Comparison of ENCODE assay signal across 8 cellular contexts in the genomic region with DNA sequence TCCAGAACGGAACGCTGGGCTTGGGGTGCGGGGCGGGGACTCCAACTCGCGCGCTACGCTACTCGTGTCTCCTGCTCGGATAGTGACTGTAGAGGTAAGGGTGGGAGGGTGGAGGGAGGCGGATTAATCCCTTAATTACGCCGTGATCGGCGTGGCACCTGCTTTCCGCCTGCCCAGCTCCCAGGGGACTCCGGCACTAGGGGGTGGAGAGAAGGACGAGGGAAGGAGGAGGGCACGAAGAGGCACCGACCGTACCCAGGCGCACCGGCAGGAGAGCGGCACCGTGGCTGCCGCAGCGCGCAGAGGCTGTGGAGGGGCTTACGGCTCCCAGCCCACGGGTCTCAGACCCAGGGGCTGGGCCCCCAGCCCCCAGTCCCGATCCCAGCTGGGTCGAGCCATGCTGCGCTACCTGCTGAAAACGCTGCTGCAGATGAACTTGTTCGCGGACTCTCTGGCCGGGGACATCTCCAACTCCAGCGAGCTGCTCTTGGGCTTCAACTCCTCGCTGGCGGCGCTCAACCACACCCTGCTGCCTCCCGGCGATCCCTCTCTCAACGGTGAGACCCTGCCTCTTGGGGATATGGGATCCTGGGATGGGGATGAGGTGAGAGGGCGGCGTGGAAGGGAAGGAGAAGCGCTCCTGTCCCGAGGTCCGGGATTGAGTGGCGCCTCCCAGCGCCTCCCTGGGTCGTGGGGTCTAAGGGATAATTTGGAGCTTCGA. TPM values are rescaled to one million over a fixed set of nuclear protein-coding genes. Genes with fewer than 3 reads are reported as not detected.
DNase-seq lines count a peak whose midpoint lies in the region; ATAC-seq and TF ChIP-seq lines count a peak whose summit lies in the region.

A gene with protein sequence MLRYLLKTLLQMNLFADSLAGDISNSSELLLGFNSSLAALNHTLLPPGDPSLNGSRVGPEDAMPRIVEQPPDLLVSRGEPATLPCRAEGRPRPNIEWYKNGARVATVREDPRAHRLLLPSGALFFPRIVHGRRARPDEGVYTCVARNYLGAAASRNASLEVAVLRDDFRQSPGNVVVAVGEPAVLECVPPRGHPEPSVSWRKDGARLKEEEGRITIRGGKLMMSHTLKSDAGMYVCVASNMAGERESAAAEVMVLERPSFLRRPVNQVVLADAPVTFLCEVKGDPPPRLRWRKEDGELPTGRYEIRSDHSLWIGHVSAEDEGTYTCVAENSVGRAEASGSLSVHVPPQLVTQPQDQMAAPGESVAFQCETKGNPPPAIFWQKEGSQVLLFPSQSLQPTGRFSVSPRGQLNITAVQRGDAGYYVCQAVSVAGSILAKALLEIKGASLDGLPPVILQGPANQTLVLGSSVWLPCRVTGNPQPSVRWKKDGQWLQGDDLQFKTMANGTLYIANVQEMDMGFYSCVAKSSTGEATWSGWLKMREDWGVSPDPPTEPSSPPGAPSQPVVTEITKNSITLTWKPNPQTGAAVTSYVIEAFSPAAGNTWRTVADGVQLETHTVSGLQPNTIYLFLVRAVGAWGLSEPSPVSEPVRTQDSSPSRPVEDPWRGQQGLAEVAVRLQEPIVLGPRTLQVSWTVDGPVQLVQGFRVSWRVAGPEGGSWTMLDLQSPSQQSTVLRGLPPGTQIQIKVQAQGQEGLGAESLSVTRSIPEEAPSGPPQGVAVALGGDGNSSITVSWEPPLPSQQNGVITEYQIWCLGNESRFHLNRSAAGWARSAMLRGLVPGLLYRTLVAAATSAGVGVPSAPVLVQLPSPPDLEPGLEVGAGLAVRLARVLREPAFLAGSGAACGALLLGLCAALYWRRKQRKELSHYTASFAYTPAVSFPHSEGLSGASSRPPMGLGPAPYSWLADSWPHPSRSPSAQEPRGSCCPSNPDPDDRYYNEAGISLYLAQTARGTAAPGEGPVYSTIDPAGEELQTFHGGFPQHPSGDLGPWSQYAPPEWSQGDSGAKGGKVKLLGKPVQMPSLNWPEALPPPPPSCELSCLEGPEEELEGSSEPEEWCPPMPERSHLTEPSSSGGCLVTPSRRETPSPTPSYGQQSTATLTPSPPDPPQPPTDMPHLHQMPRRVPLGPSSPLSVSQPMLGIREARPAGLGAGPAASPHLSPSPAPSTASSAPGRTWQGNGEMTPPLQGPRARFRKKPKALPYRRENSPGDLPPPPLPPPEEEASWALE (N-terminal part only) (plus strand): TSS at position 252 of the 721 bp plus-strand sequence. CDS start 146 bp downstream, at position 398.

- no peaks in the 10 kb centered on the region for H3K36me3 ChIP-seq in CD4-positive, alpha-beta memory T cell (ENCODE audit: insufficient read depth, low read length)
- H3K36me3 ChIP-seq in effector memory CD4-positive, alpha-beta T cell (ENCODE audit: control insufficient read depth, insufficient read depth, low read length): no peaks in the 10 kb centered on the region
- no peaks in the 10 kb centered on the region for H3K36me3 ChIP-seq in neuron (ENCODE audit: insufficient read depth, low read length)

- peaks cover 26 to 66% (median 47%) of the 10 kb centered on the region in 4 donors for H3K4me1 Mint-ChIP-seq in CD4-positive, alpha-beta memory T cell

- H3K27me3 ChIP-seq in CD4-positive, alpha-beta memory T cell (ENCODE audit: insufficient read depth, low read length): peaks cover 75% of the 10 kb centered on the region
- peaks cover 74% of the 10 kb centered on the region for H3K27me3 ChIP-seq in effector memory CD4-positive, alpha-beta T cell (replicated peaks; ENCODE audit: control insufficient read depth, insufficient read depth, low read length, poor library complexity, severe bottlenecking)
- H3K27me3 ChIP-seq in neuron (ENCODE audit: insufficient read depth, low read length): peaks cover 87% of the 10 kb centered on the region

- H2AFZ ChIP-seq in neuron (ENCODE audit: low read depth, low read length): no peak within 1 kb of the TSS

- H3K27ac ChIP-seq in CD4-positive, alpha-beta memory T cell (ENCODE audit: low read depth, low read length): no peak within 1 kb of the TSS
- H3K27ac ChIP-seq in effector memory CD4-positive, alpha-beta T cell (ENCODE audit: insufficient read depth, low read length, poor library complexity, severe bottlenecking): no peak within 1 kb of the TSS

- ATAC-seq in GM21423 (IDR thresholded peaks at IDR 0.05; ENCODE audit: unreplicated experiment): no peak

- peaks cover 69 to 72% of the 10 kb centered on the region in 2 donors for H3K27me3 Mint-ChIP-seq in CD4-positive, alpha-beta memory T cell

- intact Hi-C loops in CD4-positive, alpha-beta memory T cell (cut with micrococcal nuclease): no loop called here

- no peak within 1 kb of the TSS for H3K27ac Mint-ChIP-seq in CD4-positive, alpha-beta memory T cell

- DNase-seq in CD4-positive, alpha-beta memory T cell: no peak
- DNase-seq in NCI-H2171 (lab: John Stamatoyannopoulos, UW) (peak; percentile 36), HEK293T (ENCODE audit: extremely low spot score) (no peak), NCI-H187 (lab: John Stamatoyannopoulos, UW) (no peak)
- no peak for DNase-seq in effector memory CD4-positive, alpha-beta T cell
- DNase-seq in stimulated activated CD4-positive, alpha-beta T cell treated with anti-CD3 and anti-CD28 coated beads, Interleukin-12 subunit alpha, Interleukin-12 subunit beta, amount 100 ng/mL, for 4 hours: no peak

- H3K9me3 ChIP-seq in CD4-positive, alpha-beta memory T cell (ENCODE audit: control insufficient read depth in 1 of 2, low read length in 2 of 2): no peaks in the 10 kb centered on the region
- no peaks in the 10 kb centered on the region for H3K9me3 ChIP-seq in effector memory CD4-positive, alpha-beta T cell (ENCODE audit: control insufficient read depth, low read length)
- H3K9me3 ChIP-seq in neuron (ENCODE audit: low read length): no peaks in the 10 kb centered on the region

- peaks cover 39% of the 10 kb centered on the region for H3K4me1 ChIP-seq in CD4-positive, alpha-beta memory T cell (ENCODE audit: insufficient read depth, low read length)
- peaks cover 25% of the 10 kb centered on the region for H3K4me1 ChIP-seq in effector memory CD4-positive, alpha-beta T cell (ENCODE audit: control insufficient read depth, insufficient read depth, low read length, poor library complexity, severe bottlenecking)
- H3K4me1 ChIP-seq in neuron (ENCODE audit: insufficient read depth, low read length): peaks cover 37% of the 10 kb centered on the region

- CTCF ChIA-PET in CD4-positive, alpha-beta memory T cell (lab: Charles Lee; ENCODE audit: partially characterized antibody): interaction anchor here (0.6 to 2.7 kb wide), 14 partner anchors 7 to 277 kb away, joined by 3 to 18 read pairs (median 5); a partner anchor contains a TSS
- CTCF ChIA-PET in HEK293T (lab: Yijun Ruan, JAX): interaction anchor here (0.7 to 3.0 kb wide), 16 partner anchors 8 to 235 kb away, joined by 3 to 24 read pairs (median 4); no protein-coding TSS in a partner anchor

- POLR2A ChIA-PET in CD4-positive, alpha-beta memory T cell (lab: Charles Lee; ENCODE audit: partially characterized antibody): interaction anchor here (1.2 kb wide), 1 partner anchor 11 kb away, joined by 4 read pairs; no protein-coding TSS in a partner anchor
- POLR2A ChIA-PET in HEK293T (lab: Yijun Ruan, JAX): interaction anchor here (1.2 to 3.0 kb wide), 4 partner anchors 11 to 196 kb away, joined by 3 to 23 read pairs (median 6); no protein-coding TSS in a partner anchor

- H3K36me3 Mint-ChIP-seq in CD4-positive, alpha-beta memory T cell: no peaks in the 10 kb centered on the region

- H3K9me3 Mint-ChIP-seq in CD4-positive, alpha-beta memory T cell: no peaks in the 10 kb centered on the region

- H3K4me3 Mint-ChIP-seq in CD4-positive, alpha-beta memory T cell: peak within 1 kb of the TSS in 6 of 8 donors; percentile 8 to 71 (median 40)

- H3K4me3 ChIP-seq in CD4-positive, alpha-beta memory T cell (ENCODE audit: low read length in 2 of 2): no peak within 1 kb of the TSS
- peak within 1 kb of the TSS; percentile 28 for H3K4me3 ChIP-seq in effector memory CD4-positive, alpha-beta T cell (ENCODE audit: insufficient read depth, low read depth, low read length, poor library complexity, severe bottlenecking)
- peak within 1 kb of the TSS; percentile 30 for H3K4me3 ChIP-seq in neuron (ENCODE audit: low read length)

TF ChIP-seq in HEK293T, 16 proteins besides CTCF, POLR2A, EP300 and RAD21:
- TF ChIP-seq FOXK2 (IDR thresholded peaks at IDR 0.05): no peak
- TF ChIP-seq ZNF384 (IDR thresholded peaks at IDR 0.05): no peak
- no peak for TF ChIP-seq LEF1 (IDR thresholded peaks at IDR 0.05; ENCODE audit: borderline replicate concordance)
- TF ChIP-seq ARNT (IDR thresholded peaks at IDR 0.05): no peak
- no peak for TF ChIP-seq TARDBP (IDR thresholded peaks at IDR 0.05)
- no peak for TF ChIP-seq SP1 (IDR thresholded peaks at IDR 0.05)
- TF ChIP-seq BHLHE40 (IDR thresholded peaks at IDR 0.05; ENCODE audit: borderline replicate concordance): no peak
- no peak for TF ChIP-seq HDGF (IDR thresholded peaks at IDR 0.05; ENCODE audit: borderline replicate concordance)
- TF ChIP-seq FOXA1 (IDR thresholded peaks at IDR 0.05): no peak
- no peak for TF ChIP-seq ELF4 (IDR thresholded peaks at IDR 0.05)
- no peak for TF ChIP-seq NFRKB (IDR thresholded peaks at IDR 0.05)
- TF ChIP-seq CTBP1 (IDR thresholded peaks at IDR 0.05; ENCODE audit: borderline replicate concordance): no peak
- TF ChIP-seq SUZ12 (IDR thresholded peaks at IDR 0.05): no peak
- TF ChIP-seq, protein P1, sequence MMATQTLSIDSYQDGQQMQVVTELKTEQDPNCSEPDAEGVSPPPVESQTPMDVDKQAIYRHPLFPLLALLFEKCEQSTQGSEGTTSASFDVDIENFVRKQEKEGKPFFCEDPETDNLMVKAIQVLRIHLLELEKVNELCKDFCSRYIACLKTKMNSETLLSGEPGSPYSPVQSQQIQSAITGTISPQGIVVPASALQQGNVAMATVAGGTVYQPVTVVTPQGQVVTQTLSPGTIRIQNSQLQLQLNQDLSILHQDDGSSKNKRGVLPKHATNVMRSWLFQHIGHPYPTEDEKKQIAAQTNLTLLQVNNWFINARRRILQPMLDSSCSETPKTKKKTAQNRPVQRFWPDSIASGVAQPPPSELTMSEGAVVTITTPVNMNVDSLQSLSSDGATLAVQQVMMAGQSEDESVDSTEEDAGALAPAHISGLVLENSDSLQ (IDR thresholded peaks at IDR 0.05): no peak
- no peak for TF ChIP-seq L3MBTL2 (conservative IDR thresholded peaks at IDR 0.05)

RNA-seq across cellular contexts. Expression of the gene that starts here (rescaled TPM):
- 10 to 100 TPM; 16.2 to 18.1 TPM for total RNA-seq in CD4-positive, alpha-beta memory T cell
- polyA plus RNA-seq in CD4-positive, alpha-beta memory T cell: 1 to 10 TPM in 1 of 2 donors, under 1 TPM in 1; 0.70 to 2.0 TPM

Comparison
In these comparisons a context has a peak if more than half of its experiments do, and no peak if none do; other contexts are left out.
1. H3K4me3 ChIP-seq: peak in effector memory CD4-positive, alpha-beta T cell (single experiment) and neuron (single experiment); none in CD4-positive, alpha-beta memory T cell (0 of 2).